8 cellular contexts compared by ENCODE assay signal in genomic region chr2:38146302-38146916, GRCh38.
DNase-seq lines count a peak whose midpoint lies in the region; ATAC-seq and TF ChIP-seq lines count a peak whose summit lies in the region.

No MANE protein-coding gene starts in this region.

- intact Hi-C loops in IMR-90 (cut with micrococcal nuclease): loop anchor here (1.0 to 10.0 kb wide), 3 partner anchors 28 to 118 kb away; partner anchors contain the start of gene CYP1B1
- intact Hi-C loops in mammary epithelial cell (cut with micrococcal nuclease): loop anchor here (1.0 to 10.0 kb wide), 3 partner anchors 70 to 128 kb away; partner anchors contain the start of gene CYP1B1
- intact Hi-C loops in uterus (cut with DNase I; ENCODE audit: low total_unique reads): no loop called here

- POLR2A ChIA-PET in IMR-90 (lab: Charles Lee; ENCODE audit: unreplicated experiment): no interaction called here

- H3K23ac ChIP-seq in IMR-90 (ENCODE audit: low read depth, low read length): peak overlapping the region; percentile 82

- H2BK20ac ChIP-seq in IMR-90 (ENCODE audit: low read depth, low read length): peak overlapping the region; percentile 87

- peak overlapping the region; percentile 52 to 91 for H4K8ac ChIP-seq in IMR-90 (ENCODE audit: low read depth in 2 of 2, low read length in 2 of 2)

- peak overlapping the region; percentile 76 for H3K56ac ChIP-seq in IMR-90 (ENCODE audit: extremely low read depth, insufficient read depth, low read length)

- no peak; the same call in 1 of the 2 replicates for TF ChIP-seq POLR2A in IMR-90 (IDR thresholded peaks at IDR 0.05; ENCODE audit: low read depth, low read length)
- TF ChIP-seq POLR2A in uterus (IDR thresholded peaks at IDR 0.05): no peak

- no peaks in the 10 kb centered on the region for H4K20me1 ChIP-seq in IMR-90 (ENCODE audit: insufficient read depth, low read length)
- H4K20me1 ChIP-seq in mammary epithelial cell (ENCODE audit: insufficient read depth, low read length): no peaks in the 10 kb centered on the region

- peak overlapping the region; percentile 79 for H2AK5ac ChIP-seq in IMR-90 (ENCODE audit: low read depth, low read length)

- peak overlapping the region; percentile 83 for H2AK9ac ChIP-seq in IMR-90 (replicated peaks; ENCODE audit: low read depth, low read length, poor library complexity)

- peak overlapping the region; percentile 88 for H4K5ac ChIP-seq in IMR-90 (ENCODE audit: low read depth, low read length)

- no peaks in the 10 kb centered on the region for H3K79me1 ChIP-seq in IMR-90 (ENCODE audit: low read depth in 1 of 2, low read length in 2 of 2)

- H3K36me3 ChIP-seq in IMR-90 (ENCODE audit: control insufficient read depth, insufficient read depth, low read length) (no peaks in the 10 kb centered on the region), mammary epithelial cell (ENCODE audit: insufficient read depth, low read length) (no peaks in the 10 kb centered on the region), lung (ENCODE audit: control insufficient read depth in 2 of 2, insufficient read depth in 2 of 2, low read length in 2 of 2) (no peaks in the 10 kb centered on the region), uterus (no peaks in the 10 kb centered on the region)

- no CpG with 5 or more reads among the region's 7 CpGs for whole genome bisulfite sequencing in IMR-90 (ENCODE audit: extremely low coverage in 2 of 2, insufficient read length in 1 of 2), 2 experiments
- WGBS in mammary epithelial cell (ENCODE audit: low coverage, missing lambda C conversion rate): 2% methylated on average over 6 of the region's 7 CpGs
- WGBS in lung, 2 donors: 19 to 21% methylated on average over 7 of the region's 7 CpGs

- no TSS peak for BruUV-seq in IMR-90 (replicated peaks; lab: Mats Ljungman, UMichigan)
- BruUV-seq in mammary epithelial cell (replicated peaks; lab: Mats Ljungman, UMichigan): TSS peak; percentile 70

- dilution Hi-C loops in IMR-90 (cut with HindIII; ENCODE audit: low sequenced_read_pairs, unreplicated experiment) (no loop called here), mammary epithelial cell (cut with HindIII; ENCODE audit: low sequenced_read_pairs) (no loop called here)

- DNase-seq in GM04504 (ENCODE audit: low read depth) (peak; percentile 80), IMR-90 (peak; percentile 95), mammary epithelial cell (peak; percentile 90), lung (ENCODE audit: low spot score) (no peak), uterus (peak; percentile 59 to 60), globus pallidus (ENCODE audit: low spot score) (no peak), NCI-H2107 treated with DMSO at 0.1 percent for 48 hours (lab: John Stamatoyannopoulos, UW; ENCODE audit: unreplicated experiment) (no peak)

- in situ Hi-C loops in IMR-90 (cut with MboI; ENCODE audit: low sequenced_read_pairs): no loop called here
- in situ Hi-C loops in mammary epithelial cell (cut with MboI; ENCODE audit: low sequenced_read_pairs in 2 of 2): no loop called here

- peaks cover 6% of the 10 kb centered on the region; the same call in 1 of the 2 replicates for H3K9me1 ChIP-seq in IMR-90 (ENCODE audit: insufficient read depth, low read length)

- peak overlapping the region; percentile 83 for H3K4me2 ChIP-seq in IMR-90 (ENCODE audit: low read depth, low read length)
- peak overlapping the region; percentile 77 for H3K4me2 ChIP-seq in mammary epithelial cell (ENCODE audit: insufficient read depth, low read depth, low read length)

- H2AFZ ChIP-seq in IMR-90 (replicated peaks; ENCODE audit: low read length, poor library complexity) (peak overlapping the region; percentile 86), mammary epithelial cell (ENCODE audit: low read depth, low read length) (peak overlapping the region; percentile 59)

- H3K18ac ChIP-seq in IMR-90 (ENCODE audit: low read depth, low read length): peak overlapping the region; percentile 95

- TF ChIP-seq CTCF in IMR-90 (conservative IDR thresholded peaks at IDR 0.05; ENCODE audit: low read depth, low read length) (no peak), mammary epithelial cell (conservative IDR thresholded peaks at IDR 0.05 in 1 of 2, IDR thresholded peaks at IDR 0.05 in 1 of 2; ENCODE audit: extremely low read depth in 1 of 2, insufficient read depth in 1 of 2, low read depth in 1 of 2, low read length in 2 of 2) (no peak), lung (IDR thresholded peaks at IDR 0.05; ENCODE audit: control extremely low read depth, extremely low read depth) (no peak), uterus (IDR thresholded peaks at IDR 0.05) (no peak)

- H3K4me1 ChIP-seq in IMR-90 (ENCODE audit: control insufficient read depth, insufficient read depth, low read length): peaks cover 12% of the 10 kb centered on the region
- H3K4me1 ChIP-seq in mammary epithelial cell (ENCODE audit: insufficient read depth, low read length): peaks cover 40% of the 10 kb centered on the region
- peaks cover 3 to 6% of the 10 kb centered on the region in 2 donors for H3K4me1 ChIP-seq in lung (ENCODE audit: control insufficient read depth in 2 of 2, insufficient read depth in 2 of 2, low read length in 2 of 2)
- H3K4me1 ChIP-seq in uterus: peaks cover 10 to 12% of the 10 kb centered on the region in 2 donors

- peak overlapping the region; percentile 55; the same call in 2 of the 3 replicates for H2BK15ac ChIP-seq in IMR-90 (ENCODE audit: low read depth, low read length)

- H3K14ac ChIP-seq in IMR-90 (replicated peaks; ENCODE audit: low read depth, low read length): peak overlapping the region; percentile 67

- no peak for TF ChIP-seq RAD21 in IMR-90 (IDR thresholded peaks at IDR 0.05; ENCODE audit: low read length)

- H3K4me3 ChIP-seq in IMR-90 (ENCODE audit: insufficient read depth, low read depth, low read length) (no peak overlapping the region), mammary epithelial cell (replicated peaks in 1 of 3; ENCODE audit: insufficient read depth in 1 of 3, low read depth in 2 of 3, low read length in 3 of 3) (peak overlapping the region in 1 of 3 experiments; percentile 30), lung (no peak overlapping the region), uterus (no peak overlapping the region)

- ATAC-seq in GM21619 (IDR thresholded peaks at IDR 0.05; ENCODE audit: unreplicated experiment) (peak; percentile 58), IMR-90 (ENCODE audit: low read depth) (peak; percentile 72), lung (ENCODE audit: insufficient read depth, low FRiP score) (peak; percentile 33)

- H4K91ac ChIP-seq in IMR-90 (ENCODE audit: insufficient read depth, low read depth, low read length): peak overlapping the region; percentile 74

- peak overlapping the region; percentile 92 for H3K4ac ChIP-seq in IMR-90 (ENCODE audit: low read depth, low read length)

- CTCF ChIA-PET in IMR-90 (lab: Yijun Ruan, JAX) (interaction anchor here (0.7 kb wide), 1 partner anchor 33 kb away, joined by 4 read pairs; no protein-coding TSS in a partner anchor), mammary epithelial cell (lab: Charles Lee; ENCODE audit: low non-redundant PET) (no interaction called here)

- peak overlapping the region; percentile 98 for H2BK5ac ChIP-seq in IMR-90 (ENCODE audit: low read depth, low read length, poor library complexity, severe bottlenecking)

- H3K9ac ChIP-seq in IMR-90 (ENCODE audit: low read depth, low read length) (peak overlapping the region; percentile 73), mammary epithelial cell (ENCODE audit: insufficient read depth, low read length) (peak overlapping the region; percentile 87)

- H3K9me3 ChIP-seq in IMR-90 (ENCODE audit: control insufficient read depth, insufficient read depth, low read length) (no peaks in the 10 kb centered on the region), mammary epithelial cell (replicated peaks; ENCODE audit: insufficient read depth, low read length) (no peaks in the 10 kb centered on the region), lung (ENCODE audit: control insufficient read depth in 2 of 2, insufficient read depth in 1 of 2, low read length in 1 of 2) (no peaks in the 10 kb centered on the region), uterus (no peaks in the 10 kb centered on the region)

- peak overlapping the region; percentile 95 for H2BK120ac ChIP-seq in IMR-90 (ENCODE audit: low read depth, low read length)

- H3K27me3 ChIP-seq in IMR-90 (ENCODE audit: control insufficient read depth, insufficient read depth, low read length): no peaks in the 10 kb centered on the region
- H3K27me3 ChIP-seq in mammary epithelial cell (ENCODE audit: insufficient read depth, low read length): no peaks in the 10 kb centered on the region
- H3K27me3 ChIP-seq in lung (ENCODE audit: control insufficient read depth, insufficient read depth): no peaks in the 10 kb centered on the region
- no peaks in the 10 kb centered on the region for H3K27me3 ChIP-seq in uterus

- no peaks in the 10 kb centered on the region for H3K79me2 ChIP-seq in mammary epithelial cell (ENCODE audit: insufficient read depth, low read length)

- H3K27ac ChIP-seq in IMR-90 (ENCODE audit: insufficient read depth, low read length): peak overlapping the region; percentile 95
- peak overlapping the region; percentile 98 for H3K27ac ChIP-seq in mammary epithelial cell (ENCODE audit: insufficient read depth, low read depth, low read length)
- peak overlapping the region in 1 of 2 donors; percentile 84 for H3K27ac ChIP-seq in lung (ENCODE audit: low read depth in 1 of 2, low read length in 1 of 2)
- H3K27ac ChIP-seq in uterus: peak overlapping the region; percentile 91 to 95

TF ChIP-seq in IMR-90, 13 proteins besides CTCF, POLR2A, EP300 and RAD21:
- TF ChIP-seq MAZ (IDR thresholded peaks at IDR 0.05; ENCODE audit: borderline replicate concordance, low read depth, low read length) (no peak), USF2 (IDR thresholded peaks at IDR 0.05; ENCODE audit: low read depth, low read length) (peak; percentile 75), RFX5 (IDR thresholded peaks at IDR 0.05; ENCODE audit: low read depth, low read length) (no peak), CEBPB (IDR thresholded peaks at IDR 0.05; ENCODE audit: low read depth, low read length) (0 out of 2 replicates have a peak, but pooled peaks have one; percentile 11), NFE2L2 (IDR thresholded peaks at IDR 0.05; ENCODE audit: low read depth, low read length) (no peak), MAFK (IDR thresholded peaks at IDR 0.05; ENCODE audit: low read depth, low read length) (peak; percentile 64; the same call in 1 of the 2 replicates), BHLHE40 (IDR thresholded peaks at IDR 0.05; ENCODE audit: low read depth, low read length) (peak; percentile 75)
TF ChIP-seq in IMR-90: peak in this region for 4.

Comparison
In these comparisons a context has a peak if more than half of its experiments do, and no peak if none do; other contexts are left out.
1. DNase-seq: peak in GM04504 (single experiment), IMR-90 (single experiment), mammary epithelial cell (single experiment) and uterus (2 of 2); none in lung (single experiment), globus pallidus (single experiment) and NCI-H2107 treated with DMSO at 0.1 percent for 48 hours (single experiment).
2. Peak in every context shown above with its lines, with median percentiles within 50 percentile points of each other: ATAC-seq.